15 cellular contexts compared by ENCODE assay signal in genomic region chr1:84502892-84503291, GRCh38. TPM values are rescaled to one million over a fixed set of nuclear protein-coding genes. Genes with fewer than 3 reads are reported as not detected.
DNase-seq lines count a peak whose midpoint lies in the region; TF ChIP-seq lines count a peak whose summit lies in the region.
"Had no signal": no experiment of that assay in that cellular context is flagged by ENCODE, and none has a peak within 500 bp of the region (broad histone marks: within the 10 kb centered on the region; RNA-seq: fewer than 3 reads in every experiment).

No MANE protein-coding gene starts in this region.

- no peaks in the 10 kb centered on the region for H3K27me3 Mint-ChIP-seq in T-helper 1 cell treated with Interleukin-12 subunit alpha and Interleukin-12 subunit beta and Interleukin-4 antibody, amounts not matched to agents 30 μg/mL and 1 μg/mL, for 36 hours (ENCODE audit: low read depth)
- no peaks in the 10 kb centered on the region for H3K27me3 Mint-ChIP-seq in Calu3 (ENCODE audit: unreplicated experiment)
- H3K27me3 Mint-ChIP-seq in brain, result peaks cover 12% of the 10 kb centered on the region
- H3K27me3 Mint-ChIP-seq: T-cell had no signal

- intact Hi-C loops in Calu3 (cut with micrococcal nuclease; ENCODE audit: unreplicated experiment), result no loop called here

- H3K27ac Mint-ChIP-seq in T-helper 1 cell treated with Interleukin-12 subunit alpha and Interleukin-12 subunit beta and Interleukin-4 antibody, amounts not matched to agents 30 μg/mL and 1 μg/mL, for 36 hours, result peak overlapping the region; percentile 31
- H3K27ac Mint-ChIP-seq in Calu3 (ENCODE audit: unreplicated experiment), result no peak overlapping the region
- peak overlapping the region in 4 of 5 experiments; percentile 51 to 99 (median 96) for H3K27ac Mint-ChIP-seq in brain

- H3K36me3 Mint-ChIP-seq in T-helper 1 cell treated with Interleukin-12 subunit alpha and Interleukin-12 subunit beta and Interleukin-4 antibody, amounts not matched to agents 30 μg/mL and 1 μg/mL, for 36 hours (ENCODE audit: low read depth), result peaks cover 26% of the 10 kb centered on the region
- H3K36me3 Mint-ChIP-seq in Calu3 (ENCODE audit: insufficient read depth, unreplicated experiment) (peaks cover 51% of the 10 kb centered on the region), brain (peaks cover 19% of the 10 kb centered on the region)

- CTCF ChIA-PET in Calu3 (lab: Charles Lee), result no interaction called here

- in situ Hi-C loops in GM13977 (cut with MboI; ENCODE audit: low pct_unique_long_range_greater_than_20kb, low sequenced_read_pairs, unreplicated experiment), result no loop called here

- H3K4me1 ChIP-seq in osteoblast (ENCODE audit: insufficient read depth, low read length), result peaks cover 27% of the 10 kb centered on the region

- no peak overlapping the region for H3K4me3 ChIP-seq in osteoblast (ENCODE audit: insufficient read depth, low read length)
- H3K4me3 ChIP-seq: HAP-1 had no signal

- no peak overlapping the region for H3K4me3 Mint-ChIP-seq in T-helper 1 cell treated with Interleukin-12 subunit alpha and Interleukin-12 subunit beta and Interleukin-4 antibody, amounts not matched to agents 30 μg/mL and 1 μg/mL, for 36 hours
- H3K4me3 Mint-ChIP-seq in Calu3 (ENCODE audit: low read depth, unreplicated experiment) (peak overlapping the region; percentile 89), brain (peak overlapping the region; percentile 94 to 100 (median 97))

- H3K79me2 ChIP-seq in osteoblast (ENCODE audit: insufficient read depth, low read length), result peaks cover 83% of the 10 kb centered on the region

- H2AFZ ChIP-seq in osteoblast (ENCODE audit: low read length), result no peak overlapping the region

- peaks cover 42% of the 10 kb centered on the region for H4K20me1 ChIP-seq in osteoblast (ENCODE audit: insufficient read depth, low read length)

- H3K4me2 ChIP-seq in osteoblast (ENCODE audit: insufficient read depth, low read length), result peak overlapping the region; percentile 94

- H3K9me3 ChIP-seq in osteoblast (ENCODE audit: low read depth, low read length), result no peaks in the 10 kb centered on the region
- H3K9me3 ChIP-seq: HAP-1 had no signal

- BruUV-seq in Calu3 (replicated peaks; lab: Mats Ljungman, UMichigan), result no TSS peak

- DNase-seq in T-helper 1 cell (no peak), Calu3 (no peak), osteoblast (ENCODE audit: insufficient read length, low spot score, missing footprints) (no peak), NCI-H1417 treated with DMSO at 0.1 percent for 48 hours (lab: John Stamatoyannopoulos, UW) (no peak), GM13977 (ENCODE audit: low spot score) (no peak), hippocampal formation (lab: John Stamatoyannopoulos, UW) (no peak)
- DNase-seq: activated CD4-positive, CD25-positive, alpha-beta regulatory T cell; activated gamma-delta T cell treated with Interleukin-2 at 50 U/mL for 16 hours; COR-L47; MV-4-11; T-cell had no signal

- H3K27ac ChIP-seq in osteoblast (ENCODE audit: low read depth, low read length), result peak overlapping the region; percentile 6
- H3K27ac ChIP-seq: RWPE1 had no signal

- TF ChIP-seq CTCF in Calu3 (IDR thresholded peaks at IDR 0.05; ENCODE audit: unreplicated experiment) (no peak), brain (conservative IDR thresholded peaks at IDR 0.05) (no peak), osteoblast (IDR thresholded peaks at IDR 0.05; ENCODE audit: extremely low read depth, low read depth, low read length) (no peak), GM13977 (IDR thresholded peaks at IDR 0.05; ENCODE audit: extremely low read depth, insufficient read depth, missing control alignments) (no peak)

- no peaks in the 10 kb centered on the region for H3K9me3 Mint-ChIP-seq in T-helper 1 cell treated with Interleukin-12 subunit alpha and Interleukin-12 subunit beta and Interleukin-4 antibody, amounts not matched to agents 30 μg/mL and 1 μg/mL, for 36 hours
- H3K9me3 Mint-ChIP-seq in Calu3 (ENCODE audit: low read depth, unreplicated experiment), result no peaks in the 10 kb centered on the region
- H3K9me3 Mint-ChIP-seq in brain, result peaks cover 0 to 14% (median 0%) of the 10 kb centered on the region in 5 experiments
- H3K9me3 Mint-ChIP-seq: T-cell had no signal

- peaks cover 47% of the 10 kb centered on the region for H3K36me3 ChIP-seq in osteoblast (ENCODE audit: insufficient read depth, low read length)

- H3K4me1 Mint-ChIP-seq in T-helper 1 cell treated with Interleukin-12 subunit alpha and Interleukin-12 subunit beta and Interleukin-4 antibody, amounts not matched to agents 30 μg/mL and 1 μg/mL, for 36 hours (ENCODE audit: low read depth), result peaks cover 40% of the 10 kb centered on the region
- H3K4me1 Mint-ChIP-seq in Calu3 (ENCODE audit: low read depth, unreplicated experiment) (peaks cover 27% of the 10 kb centered on the region), brain (peaks cover 57% of the 10 kb centered on the region)

- H3K27me3 ChIP-seq in osteoblast (ENCODE audit: insufficient read depth, low read length), result no peaks in the 10 kb centered on the region

RNA-seq across cellular contexts. Expression of gene SPATA1, which starts 3.3 kb away (rescaled TPM):
- total RNA-seq in Calu3 (2022) (0.52 and 0.73 TPM in 2 replicates), osteoblast (1.8 and 2.1 TPM in 2 replicates)
- polyA plus RNA-seq in brain (ENCODE audit: insufficient read depth, low read depth, low replicate concordance), result not detected

RNA-seq across cellular contexts. Expression of gene GNG5, which starts 3.5 kb away (rescaled TPM):
- total RNA-seq in Calu3 (2022) (117 and 118 TPM in 2 replicates), osteoblast (23.5 and 23.6 TPM in 2 replicates)
- polyA plus RNA-seq in brain (ENCODE audit: insufficient read depth, low read depth, low replicate concordance), result 83.1 TPM

RNA-seq across cellular contexts. Expression of gene RPF1, which starts 23.8 kb away (rescaled TPM):
- total RNA-seq in Calu3 (2022) (33.6 TPM in 2 replicates), osteoblast (29.3 and 35.4 TPM in 2 replicates)
- 26.7 TPM for polyA plus RNA-seq in brain (ENCODE audit: insufficient read depth, low read depth, low replicate concordance)
